11 cellular contexts compared by ENCODE assay signal in the genomic region with DNA sequence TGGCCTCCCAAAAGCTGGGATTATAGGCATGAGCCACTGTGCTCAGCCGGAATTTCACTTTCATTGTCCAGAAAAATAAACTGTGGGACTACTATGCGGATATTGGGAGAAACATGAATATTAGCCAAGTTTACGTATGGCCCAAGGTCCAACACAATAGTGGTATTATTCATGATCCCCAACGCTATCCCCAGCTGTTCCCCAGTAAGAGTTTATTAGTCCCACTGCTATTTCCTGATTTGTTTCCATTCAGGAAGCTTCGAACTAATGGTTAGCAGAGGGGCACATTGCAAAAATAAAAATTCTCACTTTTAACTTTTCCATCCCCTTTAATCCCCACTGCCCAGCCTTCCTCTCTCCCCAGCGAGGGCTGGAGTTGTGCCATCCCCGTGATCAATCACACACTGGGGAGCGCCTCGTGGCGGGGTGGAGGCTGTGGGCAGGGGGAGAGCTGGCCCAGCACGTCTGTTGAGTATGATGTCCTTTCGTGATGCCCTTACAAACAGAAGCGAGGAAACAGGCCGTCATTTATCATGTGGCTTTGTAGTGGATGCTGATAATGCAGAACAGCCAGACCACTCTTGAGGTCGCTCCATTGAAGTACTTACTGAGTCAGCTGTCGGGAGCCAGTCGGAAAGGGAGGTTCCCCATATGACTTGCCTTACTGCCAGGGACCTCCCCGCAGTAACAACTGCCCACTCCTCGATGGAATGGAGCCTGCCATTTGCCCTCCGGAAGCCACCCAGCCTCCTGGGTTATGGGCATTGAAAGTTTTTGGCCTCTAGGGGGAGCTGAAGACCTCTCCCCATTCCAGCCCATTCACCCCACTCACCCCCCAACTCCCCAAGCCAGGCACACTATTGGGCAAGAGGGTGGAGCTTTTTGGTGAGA.
DNase-seq lines count a peak whose midpoint lies in the region; ATAC-seq, FAIRE-seq and TF ChIP-seq lines count a peak whose summit lies in the region.
"Had no signal": no experiment of that assay in that cellular context is flagged by ENCODE, and none has a peak within 500 bp of the region (broad histone marks: within the 10 kb centered on the region; RNA-seq: fewer than 3 reads in every experiment).

No MANE protein-coding gene starts in this region.

- H3K4me3 ChIP-seq in K562 (no peak overlapping the region), HepG2 (replicated peaks in 1 of 3; ENCODE audit: insufficient read depth in 1 of 3, low read depth in 2 of 3, low read length in 3 of 3) (no peak overlapping the region), stomach (no peak overlapping the region)

- 0 out of 2 replicates have a peak overlapping the region, but pooled peaks have one; percentile 20 for H2AFZ ChIP-seq in K562 (ENCODE audit: low read depth, low read length)
- no peak overlapping the region for H2AFZ ChIP-seq in HepG2 (ENCODE audit: low read length)

- peak; percentile 94 for ATAC-seq in K562
- peak; percentile 36; the same call in 1 of the 3 replicates for ATAC-seq in HepG2
- ATAC-seq: T-helper 17 cell had no signal

- TF ChIP-seq EP300 in K562 (IDR thresholded peaks at IDR 0.05; ENCODE audit: low read length) (no peak), HepG2 (IDR thresholded peaks at IDR 0.05; ENCODE audit: low read depth in 2 of 2, low read length in 2 of 2) (no peak), HepG2 (CRISPR knock-in tag; IDR thresholded peaks at IDR 0.05; ENCODE audit: borderline replicate concordance) (no peak), stomach (IDR thresholded peaks at IDR 0.05) (no peak)

- no peaks in the 10 kb centered on the region for H4K20me1 ChIP-seq in K562 (replicated peaks; ENCODE audit: control insufficient read depth, insufficient read depth, low read length)
- no peaks in the 10 kb centered on the region for H4K20me1 ChIP-seq in HepG2 (ENCODE audit: insufficient read depth, low read length)

- H3K79me2 ChIP-seq in K562 (ENCODE audit: control insufficient read depth, insufficient read depth, low read length) (no peaks in the 10 kb centered on the region), HepG2 (ENCODE audit: insufficient read depth, low read length) (no peaks in the 10 kb centered on the region)

- H3K27ac ChIP-seq in K562 (ENCODE audit: extremely low read depth, low read depth, low read length) (no peak overlapping the region), HepG2 (ENCODE audit: extremely low read length, insufficient read depth, low read length) (no peak overlapping the region), stomach (no peak overlapping the region)

- intact Hi-C loops in K562 (cut with micrococcal nuclease), result loop anchor here (5.0 kb wide), 1 partner anchor 314 kb away; no protein-coding TSS in a partner anchor
- intact Hi-C loops in HepG2 (cut with micrococcal nuclease; ENCODE audit: unreplicated experiment), result no loop called here
- intact Hi-C loops in stomach (cut with DNase I; ENCODE audit: low total_unique reads), result no loop called here

- TF ChIP-seq CTCF in K562 (IDR thresholded peaks at IDR 0.05 in 2 of 3, conservative IDR thresholded peaks at IDR 0.05 in 1 of 3; ENCODE audit: insufficient read depth in 2 of 3, low read depth in 1 of 3, low read length in 3 of 3) (peak; percentile 58 to 71 (median 63)), HepG2 (CRISPR knock-in tag; IDR thresholded peaks at IDR 0.05) (peak; percentile 34; the same call in 1 of the 2 replicates), stomach (IDR thresholded peaks at IDR 0.05) (peak in 1 of 7 experiments; percentile 21)

- in situ Hi-C loops in K562 (cut with MboI) (loop anchor here (10.0 kb wide), 1 partner anchor 726 kb away; no protein-coding TSS in a partner anchor), HepG2 (cut with HindIII; ENCODE audit: extremely low pct_ligation_motif_present, low pct_unique_long_range_greater_than_20kb) (no loop called here)

- CTCF ChIA-PET in K562 (lab: Yijun Ruan, JAX; ENCODE audit: low intra/inter-chr PET ratio), result no interaction called here
- CTCF ChIA-PET in HepG2 (lab: Yijun Ruan, JAX; ENCODE audit: low intra/inter-chr PET ratio, low total read pairs), result no interaction called here

- H3K4me1 ChIP-seq in K562 (replicated peaks in 1 of 2; ENCODE audit: control insufficient read depth in 2 of 2, insufficient read depth in 2 of 2, low read length in 2 of 2) (no peaks in the 10 kb centered on the region), HepG2 (ENCODE audit: insufficient read depth, low read length) (no peaks in the 10 kb centered on the region), stomach (peaks cover 0 to 5% (median 0%) of the 10 kb centered on the region in 4 donors)

- H3K27me3 ChIP-seq in K562 (ENCODE audit: control insufficient read depth in 2 of 2, insufficient read depth in 2 of 2, low read length in 2 of 2) (no peaks in the 10 kb centered on the region), HepG2 (ENCODE audit: control insufficient read depth in 1 of 2, insufficient read depth in 2 of 2, low read length in 2 of 2) (no peaks in the 10 kb centered on the region), stomach (no peaks in the 10 kb centered on the region)

- no TSS peak for BruUV-seq in K562 (replicated peaks; lab: Mats Ljungman, UMichigan)
- BruUV-seq in HepG2 (replicated peaks; lab: Mats Ljungman, UMichigan), result no TSS peak

- DNase-seq in Daoy (ENCODE audit: low read depth) (peak; percentile 1), HT-29 (ENCODE audit: low spot score) (peak; percentile 28), K562 (ENCODE audit: extremely low read depth in 1 of 4, low spot score in 3 of 4) (peak; percentile 26 to 68 (median 67)), HepG2 (ENCODE audit: low spot score) (no peak), mucosa of gallbladder (ENCODE audit: low spot score) (no peak), NCI-H226 (no peak), stomach (no peak)
- no peak for DNase-seq in activated CD8-positive, alpha-beta memory T cell treated with anti-CD3 and anti-CD28 coated beads for 24 hours
- DNase-seq: cortex of kidney; stimulated activated naive CD4-positive, alpha-beta T cell; T-helper 17 cell had no signal

- FAIRE-seq in K562 (lab: Jason Lieb, UNC) (no peak), HepG2 (lab: Jason Lieb, UNC) (no peak)

- no peaks in the 10 kb centered on the region for H3K9me3 ChIP-seq in K562 (replicated peaks; ENCODE audit: control insufficient read depth, insufficient read depth, low read depth, low read length)
- no peaks in the 10 kb centered on the region for H3K9me3 ChIP-seq in HepG2 (ENCODE audit: low read length)
- H3K9me3 ChIP-seq in stomach, result no peaks in the 10 kb centered on the region

- H3K9me1 ChIP-seq in K562 (ENCODE audit: control insufficient read depth, insufficient read depth, low read length), result no peaks in the 10 kb centered on the region

- TF ChIP-seq RAD21 in K562 (CRISPR knock-in tag; conservative IDR thresholded peaks at IDR 0.05 in 1 of 2, IDR thresholded peaks at IDR 0.05 in 1 of 2) (peak; percentile 30 to 49; a peak in 3 of 4 replicates), HepG2 (CRISPR knock-in tag; IDR thresholded peaks at IDR 0.05) (no peak)

- no peaks in the 10 kb centered on the region for H3K36me3 ChIP-seq in K562 (ENCODE audit: control insufficient read depth, insufficient read depth, low read length)
- H3K36me3 ChIP-seq in HepG2 (replicated peaks in 1 of 2; ENCODE audit: control insufficient read depth in 1 of 2, insufficient read depth in 2 of 2, low read length in 2 of 2), result no peaks in the 10 kb centered on the region
- H3K36me3 ChIP-seq in stomach, result no peaks in the 10 kb centered on the region

- 2% methylated on average over 19 of the region's 20 CpGs for WGBS in K562 (ENCODE audit: insufficient coverage, low coverage, missing lambda C conversion rate)
- 17% methylated on average over 16 of the region's 20 CpGs for WGBS in HepG2 (ENCODE audit: low lambda C conversion rate)
- 67 to 74% (median 70%) methylated on average over 19 to 20 of the region's 20 CpGs for WGBS in stomach, 5 donors

- H3K9ac ChIP-seq in K562 (ENCODE audit: insufficient read depth in 1 of 2, low read depth in 2 of 2, low read length in 2 of 2) (no peak overlapping the region), HepG2 (ENCODE audit: insufficient read depth, low read depth, low read length) (no peak overlapping the region)

- POLR2A ChIA-PET in K562 (lab: Yijun Ruan, JAX) (no interaction called here), HepG2 (lab: Yijun Ruan, JAX) (no interaction called here)

- TF ChIP-seq POLR2A in K562 (conservative IDR thresholded peaks at IDR 0.05) (no peak), HepG2 (IDR thresholded peaks at IDR 0.05; ENCODE audit: insufficient read depth in 1 of 2, low read depth in 2 of 2, low read length in 2 of 2) (no peak), stomach (IDR thresholded peaks at IDR 0.05) (no peak)

- H3K4me2 ChIP-seq in K562 (ENCODE audit: insufficient read depth, low read length) (no peak overlapping the region; the same call in 1 of the 2 replicates), HepG2 (ENCODE audit: low read depth, low read length) (no peak overlapping the region)

TF ChIP-seq in K562, 482 proteins besides CTCF, POLR2A, EP300 and RAD21 (continues in another document):
- TF ChIP-seq ZNF212 (CRISPR knock-in tag; IDR thresholded peaks at IDR 0.05) (no peak), ETV1 (tag; conservative IDR thresholded peaks at IDR 0.05; ENCODE audit: low read depth) (peak; percentile 32), NR2C2 (CRISPR knock-in tag; IDR thresholded peaks at IDR 0.05) (no peak), NR2C2 (tag; IDR thresholded peaks at IDR 0.05) (no peak), KLF16 (IDR thresholded peaks at IDR 0.05) (no peak), NFE2 (IDR thresholded peaks at IDR 0.05; ENCODE audit: low read depth) (no peak), TOE1 (IDR thresholded peaks at IDR 0.05; ENCODE audit: borderline replicate concordance) (no peak), TOE1 (CRISPR knock-in tag; IDR thresholded peaks at IDR 0.05; ENCODE audit: borderline replicate concordance, low read depth) (no peak)

TF ChIP-seq in HepG2, 621 proteins besides CTCF, POLR2A, EP300 and RAD21 (continues in another document):
- no peak for TF ChIP-seq MTA1 (CRISPR knock-in tag; IDR thresholded peaks at IDR 0.05; ENCODE audit: borderline replicate concordance)

Comparison
In these comparisons a context has a peak if more than half of its experiments do, and no peak if none do; other contexts are left out.
1. DNase-seq: peak in Daoy (single experiment), HT-29 (single experiment) and K562 (4 of 4); none in HepG2 (single experiment), mucosa of gallbladder (single experiment), NCI-H226 (single experiment), stomach (single experiment) and activated CD8-positive, alpha-beta memory T cell treated with anti-CD3 and anti-CD28 coated beads for 24 hours (single experiment).